In genomic region chr3:151772825-151773480, GRCh38 we compare ENCODE assay signal across 27 cellular contexts. TPM values are rescaled to one million over a fixed set of nuclear protein-coding genes. Genes with fewer than 3 reads are reported as not detected.
"Had no signal": no experiment of that assay in that cellular context is flagged by ENCODE, and none has a peak within 500 bp of the region (broad histone marks: within the 10 kb centered on the region; RNA-seq: fewer than 3 reads in every experiment).

No MANE protein-coding gene starts in this region.

- H3K4me2 ChIP-seq: smooth muscle cell had no signal

- H3K27ac ChIP-seq: foreskin keratinocyte, lower lobe of right lung, suprapubic skin, tibial artery had no signal

- FAIRE-seq: colon, kidney had no signal

- H3K9me3 ChIP-seq: heart left ventricle, lower lobe of right lung, mucosa of descending colon, stomach, suprapubic skin, tibial artery had no signal

- H3K4me3 ChIP-seq: heart left ventricle, lower lobe of right lung, mucosa of descending colon, smooth muscle cell, stomach, suprapubic skin, tibial artery had no signal

- ATAC-seq: activated CD8-positive, alpha-beta memory T cell treated with anti-CD3 and anti-CD28 coated beads, Interleukin-2, amount 10 ng/mL, durations not matched to agents 7 days and 5 days; activated CD8-positive, alpha-beta T cell treated with anti-CD3 and anti-CD28 coated beads, Interleukin-2, amount 10 ng/mL, durations not matched to agents 7 days and 5 days; activated naive CD4-positive, alpha-beta T cell treated with anti-CD3 and anti-CD28 coated beads, Interleukin-2, amount 50 U/mL, for 72 hours; activated T-cell treated with anti-CD3 and anti-CD28 coated beads, Interleukin-2, amount 50 U/mL, for 72 hours; foreskin keratinocyte; heart left ventricle; left colon; lower lobe of right lung; mucosa of descending colon; natural killer cell treated with Interleukin-12 subunit alpha and Interleukin-12 subunit beta and Interleukin-15 and Interleukin-18, amount 100 ng/mL, for 72 hours; stimulated activated naive B cell treated with anti-CD40 and anti-IgM and Interleukin-4, amounts not matched to agents 10 μg/mL and 1 μg/mL and 100 μg/mL, for 72 hours had no signal

- H3K4me1 ChIP-seq: foreskin keratinocyte had no signal

- H3K27me3 ChIP-seq: foreskin keratinocyte, heart left ventricle, stomach, suprapubic skin, tibial artery had no signal

- DNase-seq: activated B cell treated with CpG ODN at 0.5 μM for 24 hours; activated CD8-positive, alpha-beta memory T cell treated with anti-CD3 and anti-CD28 coated beads, Interleukin-2, amount 10 ng/mL, durations not matched to agents 7 days and 5 days; activated CD8-positive, alpha-beta T cell treated with anti-CD3 and anti-CD28 coated beads, Interleukin-2, amount 10 ng/mL, durations not matched to agents 7 days and 5 days; activated naive CD4-positive, alpha-beta T cell; activated T-cell treated with anti-CD3 and anti-CD28 coated beads, Interleukin-2, amount 50 U/mL, for 72 hours; anterior cingulate cortex; effector memory CD4-positive, alpha-beta T cell; erythroblast; foreskin keratinocyte; heart left ventricle; hypothalamus; immature natural killer cell; kidney; left colon; lower lobe of right lung; mucosa of descending colon; stimulated activated CD4-positive, alpha-beta T cell treated with anti-CD3 and anti-CD28 coated beads, Interleukin-1b, Interleukin-23, amount 100 ng/mL, for 48 hours; stimulated activated naive B cell treated with anti-CD40 and anti-IgM and Interleukin-4, amounts not matched to agents 10 μg/mL and 1 μg/mL and 100 μg/mL, for 72 hours; stomach; T-helper 1 cell; tibial artery had no signal

- H3K36me3 ChIP-seq: heart left ventricle, lower lobe of right lung, stomach, suprapubic skin, tibial artery had no signal

RNA-seq across cellular contexts. Expression of gene AADACL2, which starts 39.2 kb away (rescaled TPM):
- polyA plus RNA-seq: fibroblast of lung, heart left ventricle, immature natural killer cell, smooth muscle cell, stomach had no signal

RNA-seq across cellular contexts. Expression of gene AADAC, which starts 41.0 kb away (rescaled TPM):
- polyA plus RNA-seq: fibroblast of lung, foreskin keratinocyte, heart left ventricle, immature natural killer cell had no signal
